Comparison of ENCODE assay signal across 13 cellular contexts in genomic region chr14:65239143-65239672, GRCh38.
A peak's percentile ranks its signal among the peaks of the same experiment; 100 is the strongest.
DNase-seq lines count a peak whose midpoint lies in the region; ATAC-seq, FAIRE-seq and TF ChIP-seq lines count a peak whose summit lies in the region.
"Had no signal": no experiment of that assay in that cellular context is flagged by ENCODE, and none has a peak within 500 bp of the region (broad histone marks: within the 10 kb centered on the region; RNA-seq: fewer than 3 reads in every experiment).

No MANE protein-coding gene starts in this region.

- intact Hi-C loops in pancreas (cut with DNase I) = loop anchor here in 1 of 3 donors (10.0 kb wide), 1 partner anchor 56 kb away; no protein-coding TSS in a partner anchor

- WGBS in pancreas, 2 donors = 76 to 78% methylated on average over 8 of the region's 8 CpGs

- H3K9me3 ChIP-seq in pancreas = no peaks in the 10 kb centered on the region
- H3K9me3 ChIP-seq: esophagus squamous epithelium had no signal

- TF ChIP-seq CTCF in BJ (IDR thresholded peaks at IDR 0.05; ENCODE audit: insufficient read depth, low read depth, low read length) (no peak), fibroblast of the aortic adventitia (IDR thresholded peaks at IDR 0.05; ENCODE audit: insufficient read depth, low read length) (no peak), pancreas (IDR thresholded peaks at IDR 0.05) (no peak)

- no peaks in the 10 kb centered on the region for H3K4me1 ChIP-seq in pancreas

- H3K4me1 Mint-ChIP-seq in activated CD4-positive, alpha-beta T cell treated with anti-CD3 and anti-CD28 coated beads, Interleukin-2, amount 10 ng/mL, durations not matched to agents 7 days and 5 days = peaks cover 5% of the 10 kb centered on the region

- DNase-seq in BJ (ENCODE audit: low read depth) = peak; percentile 58
- peak; percentile 80 for DNase-seq in RPMI7951 (ENCODE audit: low read depth)
- peak; percentile 97 for DNase-seq in fibroblast of the aortic adventitia (ENCODE audit: low read depth)
- no peak for DNase-seq in pancreas
- DNase-seq in central memory CD4-positive, alpha-beta T cell = no peak
- no peak for DNase-seq in activated CD4-positive, alpha-beta T cell treated with anti-CD3 and anti-CD28 coated beads, Interleukin-2, amount 10 ng/mL, durations not matched to agents 7 days and 5 days
- DNase-seq in activated CD4-positive, alpha-beta T cell treated with anti-CD3 and anti-CD28 coated beads for 1 hour = no peak
- DNase-seq: activated gamma-delta T cell; esophagus squamous epithelium; naive thymus-derived CD4-positive, alpha-beta T cell; NCI-H526 treated with DMSO at 0.1 percent for 48 hours had no signal

- no peaks in the 10 kb centered on the region for H3K27me3 Mint-ChIP-seq in activated CD4-positive, alpha-beta T cell treated with anti-CD3 and anti-CD28 coated beads, Interleukin-2, amount 10 ng/mL, durations not matched to agents 7 days and 5 days
- H3K27me3 Mint-ChIP-seq: naive thymus-derived CD4-positive, alpha-beta T cell had no signal

- no peak overlapping the region for H3K27ac Mint-ChIP-seq in activated CD4-positive, alpha-beta T cell treated with anti-CD3 and anti-CD28 coated beads, Interleukin-2, amount 10 ng/mL, durations not matched to agents 7 days and 5 days

- no peak overlapping the region for H3K4me3 Mint-ChIP-seq in activated CD4-positive, alpha-beta T cell treated with anti-CD3 and anti-CD28 coated beads, Interleukin-2, amount 10 ng/mL, durations not matched to agents 7 days and 5 days
- H3K4me3 Mint-ChIP-seq: naive thymus-derived CD4-positive, alpha-beta T cell had no signal

- no peak overlapping the region for H3K27ac ChIP-seq in pancreas
- H3K27ac ChIP-seq: esophagus squamous epithelium, KMS-11 had no signal

- H3K36me3 ChIP-seq in BJ (ENCODE audit: control insufficient read depth, insufficient read depth, low read length) (no peaks in the 10 kb centered on the region), pancreas (no peaks in the 10 kb centered on the region)
- H3K36me3 ChIP-seq: esophagus squamous epithelium had no signal

- FAIRE-seq in pancreas (lab: Jason Lieb, UNC) = no peak

- POLR2A ChIA-PET in BJ (lab: Charles Lee) = interaction anchor here (0.6 to 0.7 kb wide), 2 partner anchors 92 to 333 kb away, joined by 3 to 13 read pairs; no protein-coding TSS in a partner anchor
- POLR2A ChIA-PET in activated CD4-positive, alpha-beta T cell treated with anti-CD3 and anti-CD28 coated beads, Interleukin-2, amount 10 ng/mL, durations not matched to agents 7 days and 5 days (lab: Charles Lee) = no interaction called here

- no peaks in the 10 kb centered on the region for H3K9me3 Mint-ChIP-seq in activated CD4-positive, alpha-beta T cell treated with anti-CD3 and anti-CD28 coated beads, Interleukin-2, amount 10 ng/mL, durations not matched to agents 7 days and 5 days

- no peaks in the 10 kb centered on the region for H3K27me3 ChIP-seq in BJ (ENCODE audit: control insufficient read depth, insufficient read depth, low read length)
- no peaks in the 10 kb centered on the region for H3K27me3 ChIP-seq in pancreas

- CTCF ChIA-PET in BJ (lab: Yijun Ruan, JAX) = interaction anchor here (0.7 to 1.9 kb wide), 5 partner anchors 15 to 176 kb away, joined by 3 to 7 read pairs (median 3); no protein-coding TSS in a partner anchor
- CTCF ChIA-PET in activated CD4-positive, alpha-beta T cell treated with anti-CD3 and anti-CD28 coated beads, Interleukin-2, amount 10 ng/mL, durations not matched to agents 7 days and 5 days (lab: Charles Lee) = interaction anchor here (0.5 to 1.9 kb wide), 4 partner anchors 12 to 59 kb away, joined by 3 to 8 read pairs (median 6); no protein-coding TSS in a partner anchor

- H3K4me3 ChIP-seq in BJ (ENCODE audit: low read depth, low read length) = no peak overlapping the region
- H3K4me3 ChIP-seq in fibroblast of the aortic adventitia (ENCODE audit: low read depth, low read length) = no peak overlapping the region
- no peak overlapping the region for H3K4me3 ChIP-seq in pancreas
- H3K4me3 ChIP-seq: esophagus squamous epithelium had no signal

- H3K36me3 Mint-ChIP-seq in activated CD4-positive, alpha-beta T cell treated with anti-CD3 and anti-CD28 coated beads, Interleukin-2, amount 10 ng/mL, durations not matched to agents 7 days and 5 days (ENCODE audit: low read depth) = no peaks in the 10 kb centered on the region

- peak in 3 of 4 donors; percentile 48 to 54 (median 48) for ATAC-seq in pancreas
- no peak for ATAC-seq in HG02678 (IDR thresholded peaks at IDR 0.05; ENCODE audit: unreplicated experiment)
- ATAC-seq: naive thymus-derived CD4-positive, alpha-beta T cell had no signal

Comparison
In these comparisons a context has a peak if more than half of its experiments do, and no peak if none do; other contexts are left out.
1. DNase-seq: peak in BJ (single experiment), RPMI7951 (single experiment) and fibroblast of the aortic adventitia (single experiment); none in pancreas (0 of 6), central memory CD4-positive, alpha-beta T cell (single experiment), activated CD4-positive, alpha-beta T cell treated with anti-CD3 and anti-CD28 coated beads, Interleukin-2, amount 10 ng/mL, durations not matched to agents 7 days and 5 days (single experiment) and activated CD4-positive, alpha-beta T cell treated with anti-CD3 and anti-CD28 coated beads for 1 hour (single experiment).